ENCODE assay signal across 1 cellular context in genomic region chr22:24315367-24315781, GRCh38.
A peak's percentile ranks its signal among the peaks of the same experiment; 100 is the strongest.
TF ChIP-seq lines count a peak whose summit lies in the region.

No MANE protein-coding gene starts in this region.

TF ChIP-seq in HepG2, 621 proteins besides CTCF, POLR2A, EP300 and RAD21 (continued from another document):
- no peak for TF ChIP-seq SNAPC4 (CRISPR knock-in tag; IDR thresholded peaks at IDR 0.05)
- TF ChIP-seq MYPOP (CRISPR knock-in tag; IDR thresholded peaks at IDR 0.05), result no peak
- no peak for TF ChIP-seq ZNF256 (CRISPR knock-in tag; conservative IDR thresholded peaks at IDR 0.05)
- no peak for TF ChIP-seq TOE1 (CRISPR knock-in tag; IDR thresholded peaks at IDR 0.05)
- TF ChIP-seq MAFF (IDR thresholded peaks at IDR 0.05; ENCODE audit: low read depth, low read length), result no peak
- TF ChIP-seq REXO4 (CRISPR knock-in tag; IDR thresholded peaks at IDR 0.05; ENCODE audit: borderline replicate concordance), result no peak
- TF ChIP-seq ZNF20 (CRISPR knock-in tag; IDR thresholded peaks at IDR 0.05), result no peak
- TF ChIP-seq GZF1 (CRISPR knock-in tag; IDR thresholded peaks at IDR 0.05), result no peak
- TF ChIP-seq SOX5 (CRISPR knock-in tag; IDR thresholded peaks at IDR 0.05; ENCODE audit: borderline replicate concordance), result peak; percentile 31; the same call in 1 of the 2 replicates
- TF ChIP-seq CREBL2 (CRISPR knock-in tag; IDR thresholded peaks at IDR 0.05; ENCODE audit: borderline replicate concordance), result no peak
- TF ChIP-seq ONECUT2 (CRISPR knock-in tag; IDR thresholded peaks at IDR 0.05), result no peak
- TF ChIP-seq HNF4G (IDR thresholded peaks at IDR 0.05; ENCODE audit: borderline replicate concordance, low read depth, low read length), result no peak
- no peak for TF ChIP-seq HNF4G (CRISPR knock-in tag; IDR thresholded peaks at IDR 0.05; ENCODE audit: borderline replicate concordance, low read depth)
- no peak for TF ChIP-seq ZNF773 (CRISPR knock-in tag; IDR thresholded peaks at IDR 0.05; ENCODE audit: borderline replicate concordance)
- no peak for TF ChIP-seq NFKB2 (CRISPR knock-in tag; IDR thresholded peaks at IDR 0.05; ENCODE audit: borderline replicate concordance)
- TF ChIP-seq ZNF644 (CRISPR knock-in tag; IDR thresholded peaks at IDR 0.05; ENCODE audit: low read depth), result no peak
- peak; percentile 60; the same call in 1 of the 2 replicates for TF ChIP-seq NCOA2 (CRISPR knock-in tag; IDR thresholded peaks at IDR 0.05)
- no peak for TF ChIP-seq ZNF143 (CRISPR knock-in tag; IDR thresholded peaks at IDR 0.05)
- no peak for TF ChIP-seq CCDC6 (CRISPR knock-in tag; IDR thresholded peaks at IDR 0.05)
- peak; percentile 26; the same call in 1 of the 2 replicates for TF ChIP-seq THRA (CRISPR knock-in tag; IDR thresholded peaks at IDR 0.05; ENCODE audit: borderline replicate concordance)
